In the genomic region with DNA sequence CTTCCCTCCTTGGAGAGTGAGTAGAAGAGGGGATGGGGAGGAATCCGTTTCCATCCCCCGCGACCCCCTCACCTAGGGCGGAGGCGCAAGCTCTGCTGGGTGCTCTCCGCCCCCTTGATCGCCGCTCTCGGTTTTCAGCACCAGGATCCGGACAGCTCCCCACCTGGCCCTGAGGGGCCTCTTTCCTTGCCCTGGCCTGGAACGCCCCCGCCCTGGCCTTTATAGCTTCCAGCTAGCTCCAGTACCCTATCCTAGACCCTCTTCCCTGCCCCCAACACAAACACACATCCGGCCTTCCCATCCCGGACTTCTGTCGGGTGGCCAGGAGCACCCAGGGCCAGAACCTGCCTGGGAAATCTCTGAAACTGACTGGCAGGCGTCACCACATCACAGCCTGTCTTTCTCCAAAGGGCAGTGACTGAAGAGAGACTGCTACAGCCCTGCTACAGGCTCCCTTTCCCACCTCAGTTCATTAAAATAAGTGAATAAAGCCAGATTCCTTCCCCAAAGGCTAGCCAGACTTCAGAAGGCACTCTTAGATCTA, we compare ENCODE assay signal across 10 cellular contexts.
A peak's percentile ranks its signal among the peaks of the same experiment; 100 is the strongest.
DNase-seq lines count a peak whose midpoint lies in the region; ATAC-seq and TF ChIP-seq lines count a peak whose summit lies in the region.
"Had no signal": no experiment of that assay in that cellular context is flagged by ENCODE, and none has a peak within 500 bp of the region (broad histone marks: within the 10 kb centered on the region; RNA-seq: fewer than 3 reads in every experiment).

No MANE protein-coding gene starts in this region.

- intact Hi-C loops in Caco-2 (cut with micrococcal nuclease; ENCODE audit: unreplicated experiment): loop anchor here (5.0 kb wide), 1 partner anchor 234 kb away; no protein-coding TSS in a partner anchor

- no peak overlapping the region for H3K4me3 ChIP-seq in Caco-2 (ENCODE audit: low read depth, low read length)

- BruUV-seq in Caco-2 (replicated peaks; lab: Mats Ljungman, UMichigan): no TSS peak

- H3K4me1 Mint-ChIP-seq in Caco-2 (ENCODE audit: low read depth, unreplicated experiment): no peaks in the 10 kb centered on the region
- peaks cover 12 to 28% (median 18%) of the 10 kb centered on the region in 4 donors for H3K4me1 Mint-ChIP-seq in naive thymus-derived CD8-positive, alpha-beta T cell

- peak; percentile 19 to 31 for ATAC-seq in naive thymus-derived CD8-positive, alpha-beta T cell
- no peak for ATAC-seq in GM21786 (IDR thresholded peaks at IDR 0.05; ENCODE audit: unreplicated experiment)
- ATAC-seq in GM18502 (IDR thresholded peaks at IDR 0.05; ENCODE audit: poor library complexity, unreplicated experiment): no peak
- ATAC-seq in foreskin keratinocyte: no peak

- POLR2A ChIA-PET in Caco-2 (lab: Charles Lee): no interaction called here
- POLR2A ChIA-PET in naive thymus-derived CD8-positive, alpha-beta T cell (lab: Charles Lee): no interaction called here

- no peaks in the 10 kb centered on the region for H3K36me3 ChIP-seq in Caco-2 (ENCODE audit: control insufficient read depth, insufficient read depth, low read length)
- H3K36me3 ChIP-seq: pancreas had no signal

- H3K27me3 Mint-ChIP-seq in Caco-2 (ENCODE audit: insufficient read depth, unreplicated experiment): peaks cover 23% of the 10 kb centered on the region
- peaks cover 26 to 57% (median 44%) of the 10 kb centered on the region in 5 donors for H3K27me3 Mint-ChIP-seq in naive thymus-derived CD8-positive, alpha-beta T cell

- DNase-seq in Caco-2 (peak; percentile 53 to 77), HuH-7.5 (ENCODE audit: low spot score) (peak; percentile 79), ecto neural progenitor cell (ENCODE audit: low spot score) (peak; percentile 89), foreskin keratinocyte (no peak), NCI-H2196 (lab: John Stamatoyannopoulos, UW; ENCODE audit: unreplicated experiment) (no peak)
- peak in 2 of 10 donors; percentile 27 for DNase-seq in naive thymus-derived CD8-positive, alpha-beta T cell
- DNase-seq: SHP77 treated with DMSO at 0.1 percent for 48 hours had no signal

- H3K4me1 ChIP-seq in Caco-2 (peaks cover 18% of the 10 kb centered on the region), foreskin keratinocyte (peaks cover 11% of the 10 kb centered on the region)

- H3K27ac Mint-ChIP-seq in Caco-2 (ENCODE audit: unreplicated experiment): no peak overlapping the region
- no peak overlapping the region for H3K27ac Mint-ChIP-seq in naive thymus-derived CD8-positive, alpha-beta T cell

- H3K36me3 Mint-ChIP-seq in Caco-2 (ENCODE audit: insufficient read depth, unreplicated experiment): no peaks in the 10 kb centered on the region
- H3K36me3 Mint-ChIP-seq in naive thymus-derived CD8-positive, alpha-beta T cell: peaks cover 0 to 2% (median 0%) of the 10 kb centered on the region in 3 donors

- no peaks in the 10 kb centered on the region for H3K9me3 ChIP-seq in Caco-2
- H3K9me3 ChIP-seq: pancreas had no signal

- H3K4me3 Mint-ChIP-seq in Caco-2 (ENCODE audit: unreplicated experiment): peak overlapping the region; percentile 56
- peak overlapping the region; percentile 64 to 85 (median 74) for H3K4me3 Mint-ChIP-seq in naive thymus-derived CD8-positive, alpha-beta T cell

- H3K27ac ChIP-seq in foreskin keratinocyte: no peak overlapping the region

- H3K9me3 Mint-ChIP-seq in Caco-2 (ENCODE audit: unreplicated experiment): no peaks in the 10 kb centered on the region
- peaks cover 0 to 2% (median 0%) of the 10 kb centered on the region in 9 donors for H3K9me3 Mint-ChIP-seq in naive thymus-derived CD8-positive, alpha-beta T cell

- H3K27me3 ChIP-seq in Caco-2 (replicated peaks; ENCODE audit: control insufficient read depth, insufficient read depth, low read length): peaks cover 3% of the 10 kb centered on the region
- H3K27me3 ChIP-seq in foreskin keratinocyte: peaks cover 78% of the 10 kb centered on the region

- TF ChIP-seq CTCF in Caco-2 (IDR thresholded peaks at IDR 0.05; ENCODE audit: insufficient read depth in 1 of 2, low read depth in 1 of 2, low read length in 1 of 2, severe bottlenecking in 1 of 2, unreplicated experiment in 1 of 2) (no peak), foreskin keratinocyte (conservative IDR thresholded peaks at IDR 0.05) (no peak)

- CTCF ChIA-PET in Caco-2 (lab: Charles Lee): interaction anchor here (1.1 kb wide), 1 partner anchor 41 kb away, joined by 4 read pairs; no protein-coding TSS in a partner anchor

Comparison
In these comparisons a context has a peak if more than half of its experiments do, and no peak if none do; other contexts are left out.
1. DNase-seq: peak in Caco-2 (2 of 2), HuH-7.5 (single experiment) and ecto neural progenitor cell (single experiment); none in foreskin keratinocyte (0 of 2) and NCI-H2196 (single experiment).
2. ATAC-seq: peak in naive thymus-derived CD8-positive, alpha-beta T cell (2 of 2); none in GM21786 (single experiment), GM18502 (single experiment) and foreskin keratinocyte (single experiment).